17 cellular contexts compared by ENCODE assay signal in genomic region chr12:19808371-19808770, GRCh38.
DNase-seq lines count a peak whose midpoint lies in the region; ATAC-seq and TF ChIP-seq lines count a peak whose summit lies in the region.
"Had no signal": no experiment of that assay in that cellular context is flagged by ENCODE, and none has a peak within 500 bp of the region (broad histone marks: within the 10 kb centered on the region; RNA-seq: fewer than 3 reads in every experiment).

No MANE protein-coding gene starts in this region.

- H3K4me1 ChIP-seq in PC-3 (ENCODE audit: insufficient read depth, low read length) (peaks cover 4% of the 10 kb centered on the region; the same call in 1 of the 2 replicates), ascending aorta (peaks cover 2 to 18% of the 10 kb centered on the region in 2 donors), tibial artery (peaks cover 0 to 47% (median 6%) of the 10 kb centered on the region in 4 donors)
- H3K4me1 ChIP-seq: HAP-1 had no signal

- no peaks in the 10 kb centered on the region for H4K20me1 ChIP-seq in PC-3 (ENCODE audit: low read length)

- CTCF ChIA-PET in PC-3 (lab: Charles Lee): no interaction called here

- DNase-seq in EH (ENCODE audit: low read depth) (peak; percentile 30), PC-3 (peak; percentile 7), ascending aorta (ENCODE audit: low spot score in 2 of 2) (no peak), tibial artery (no peak), C1 segment of cervical spinal cord (lab: John Stamatoyannopoulos, UW) (no peak), NCI-H2081 (lab: John Stamatoyannopoulos, UW) (no peak)
- no peak for DNase-seq in activated CD4-positive, alpha-beta T cell treated with anti-CD3 and anti-CD28 coated beads for 48 hours
- DNase-seq: 8988T; CD4-positive, CD25-positive, alpha-beta regulatory T cell; CD8-positive, alpha-beta T cell; DMS 273 treated with DMSO at 0.1 percent for 48 hours; DMS79; GOT3; HFFc6 had no signal

- TF ChIP-seq CTCF in PC-3 (conservative IDR thresholded peaks at IDR 0.05; ENCODE audit: low read depth, low read length): no peak
- no peak for TF ChIP-seq CTCF in ascending aorta (IDR thresholded peaks at IDR 0.05)
- TF ChIP-seq CTCF in tibial artery (IDR thresholded peaks at IDR 0.05): no peak

- intact Hi-C loops in PC-3 (cut with micrococcal nuclease): no loop called here
- intact Hi-C loops in ascending aorta (cut with DNase I): no loop called here
- intact Hi-C loops in tibial artery (cut with DNase I; ENCODE audit: low total_unique reads): no loop called here

- H3K9me2 ChIP-seq in PC-3 (replicated peaks; ENCODE audit: low read length): no peaks in the 10 kb centered on the region

- no peak overlapping the region for H2AFZ ChIP-seq in PC-3 (ENCODE audit: low read length)

- peak overlapping the region; percentile 25; the same call in 1 of the 2 replicates for H3K27ac ChIP-seq in PC-3 (ENCODE audit: low read length)
- peak overlapping the region; percentile 55 to 71 for H3K27ac ChIP-seq in ascending aorta
- H3K27ac ChIP-seq in tibial artery: peak overlapping the region; percentile 28 to 38
- H3K27ac ChIP-seq: C4-2B had no signal

- H3K4me2 ChIP-seq in PC-3 (ENCODE audit: low read length): no peak overlapping the region

- no peaks in the 10 kb centered on the region for H3K9me3 ChIP-seq in PC-3 (ENCODE audit: low read length)
- H3K9me3 ChIP-seq in ascending aorta: no peaks in the 10 kb centered on the region
- H3K9me3 ChIP-seq in tibial artery: no peaks in the 10 kb centered on the region
- H3K9me3 ChIP-seq: HAP-1 had no signal

- BruUV-seq in PC-3 (replicated peaks; lab: Mats Ljungman, UMichigan): no TSS peak

- no peaks in the 10 kb centered on the region for H3K36me3 ChIP-seq in PC-3 (ENCODE audit: low read depth, low read length)
- no peaks in the 10 kb centered on the region for H3K36me3 ChIP-seq in ascending aorta
- H3K36me3 ChIP-seq in tibial artery: no peaks in the 10 kb centered on the region
- H3K36me3 ChIP-seq: HAP-1 had no signal

- no peaks in the 10 kb centered on the region for H3F3A ChIP-seq in PC-3 (ENCODE audit: low read length, unreplicated experiment)

- H3K79me2 ChIP-seq in PC-3 (ENCODE audit: low read length): no peaks in the 10 kb centered on the region

- no peak for ATAC-seq in PC-3
- ATAC-seq: CD8-positive, alpha-beta T cell; GM12878 had no signal

- H3K4me3 ChIP-seq in PC-3 (ENCODE audit: low read length): no peak overlapping the region
- no peak overlapping the region for H3K4me3 ChIP-seq in ascending aorta
- no peak overlapping the region for H3K4me3 ChIP-seq in tibial artery
- H3K4me3 ChIP-seq: GM12878, HAP-1 had no signal

- H3K27me3 ChIP-seq in PC-3 (ENCODE audit: low read length): no peaks in the 10 kb centered on the region
- no peaks in the 10 kb centered on the region for H3K27me3 ChIP-seq in ascending aorta
- no peaks in the 10 kb centered on the region for H3K27me3 ChIP-seq in tibial artery

- H3K9ac ChIP-seq in PC-3 (ENCODE audit: low read length): no peak overlapping the region

- POLR2A ChIA-PET in PC-3 (lab: Charles Lee; ENCODE audit: unreplicated experiment): no interaction called here

Comparison
In these comparisons a context has a peak if more than half of its experiments do, and no peak if none do; other contexts are left out.
1. DNase-seq: peak in EH (single experiment) and PC-3 (single experiment); none in ascending aorta (0 of 2), tibial artery (0 of 2), activated CD4-positive, alpha-beta T cell treated with anti-CD3 and anti-CD28 coated beads for 48 hours (single experiment), C1 segment of cervical spinal cord (0 of 14) and NCI-H2081 (0 of 2).
2. Peak in every context shown above with its lines, with median percentiles within 50 percentile points of each other: H3K27ac ChIP-seq.